In genomic region chr12:121702944-121703343, GRCh38 we compare ENCODE assay signal across 26 cellular contexts. TPM values are rescaled to one million over a fixed set of nuclear protein-coding genes. Genes with fewer than 3 reads are reported as not detected.
"Had no signal": no experiment of that assay in that cellular context is flagged by ENCODE, and none has a peak within 500 bp of the region (broad histone marks: within the 10 kb centered on the region; RNA-seq: fewer than 3 reads in every experiment).

No MANE protein-coding gene starts in this region.

- ATAC-seq: effector memory CD8-positive, alpha-beta T cell; naive thymus-derived CD4-positive, alpha-beta T cell; right cardiac atrium; stimulated activated effector memory CD8-positive, alpha-beta T cell treated with anti-CD3 and anti-CD28 coated beads, Interleukin-12 subunit alpha, Interleukin-12 subunit beta, amount 100 ng/mL, for 72 hours had no signal

- H3K27me3 Mint-ChIP-seq: effector memory CD8-positive, alpha-beta T cell had no signal

- H3K4me3 Mint-ChIP-seq: effector memory CD8-positive, alpha-beta T cell; naive thymus-derived CD4-positive, alpha-beta T cell; nephron; neural progenitor cell; stimulated activated effector memory CD8-positive, alpha-beta T cell treated with anti-CD3 and anti-CD28 coated beads, Interleukin-12 subunit alpha, Interleukin-12 subunit beta, amount 100 ng/mL, for 72 hours had no signal

- H3K4me1 ChIP-seq: esophagus squamous epithelium, left lung, neural progenitor cell, prostate gland, transverse colon had no signal

- H3K27me3 ChIP-seq: esophagus squamous epithelium, left lung, neural progenitor cell, sigmoid colon, transverse colon had no signal

- H2AFZ ChIP-seq: neural progenitor cell had no signal

- H3K36me3 Mint-ChIP-seq: naive thymus-derived CD4-positive, alpha-beta T cell; neural progenitor cell; stimulated activated effector memory CD8-positive, alpha-beta T cell treated with anti-CD3 and anti-CD28 coated beads, Interleukin-12 subunit alpha, Interleukin-12 subunit beta, amount 100 ng/mL, for 72 hours had no signal

- H3K9me3 Mint-ChIP-seq: effector memory CD8-positive, alpha-beta T cell; stimulated activated effector memory CD8-positive, alpha-beta T cell treated with anti-CD3 and anti-CD28 coated beads, Interleukin-12 subunit alpha, Interleukin-12 subunit beta, amount 100 ng/mL, for 72 hours had no signal

- H3K4me2 ChIP-seq: neural progenitor cell had no signal

- FAIRE-seq: endometrium, kidney had no signal

- H3K4me1 Mint-ChIP-seq: neural progenitor cell; stimulated activated effector memory CD8-positive, alpha-beta T cell treated with anti-CD3 and anti-CD28 coated beads, Interleukin-12 subunit alpha, Interleukin-12 subunit beta, amount 100 ng/mL, for 72 hours had no signal

- H3K9me3 ChIP-seq: esophagus squamous epithelium, left lung, prostate gland, sigmoid colon, thoracic aorta, transverse colon had no signal

- H3K36me3 ChIP-seq: esophagus squamous epithelium, left lung, neural progenitor cell, prostate gland, sigmoid colon, thoracic aorta, transverse colon had no signal

- H3K9ac ChIP-seq: neural progenitor cell had no signal

- H3K27ac Mint-ChIP-seq: effector memory CD8-positive, alpha-beta T cell; nephron; neural progenitor cell; stimulated activated effector memory CD8-positive, alpha-beta T cell treated with anti-CD3 and anti-CD28 coated beads, Interleukin-12 subunit alpha, Interleukin-12 subunit beta, amount 100 ng/mL, for 72 hours had no signal

- H3K4me3 ChIP-seq: coronary artery, esophagus squamous epithelium, left lung, neural progenitor cell, prostate gland, sigmoid colon, thoracic aorta, transverse colon had no signal

- DNase-seq: dermis blood vessel endothelial cell; effector memory CD8-positive, alpha-beta T cell; erythroblast; esophagus squamous epithelium; foreskin melanocyte; head of caudate nucleus; kidney; left lung; mammary epithelial cell; mesendoderm; midbrain; naive thymus-derived CD4-positive, alpha-beta T cell; nucleus accumbens; sigmoid colon; stimulated activated CD4-positive, alpha-beta T cell treated with anti-CD3 and anti-CD28 coated beads, Interleukin-2, amount 100 ng/mL, for 24 hours; stimulated activated CD4-positive, alpha-beta T cell treated with anti-CD3 and anti-CD28 coated beads, Interleukin-4, amount 100 ng/mL, for 24 hours; stimulated activated naive CD4-positive, alpha-beta T cell treated with Interleukin-2 at 50 U/mL for 16 hours; transverse colon had no signal

- H3K27ac ChIP-seq: coronary artery, esophagus squamous epithelium, neural progenitor cell, prostate gland, thoracic aorta, transverse colon had no signal

RNA-seq across cellular contexts. Expression of gene MORN3, which starts 33.5 kb away (rescaled TPM):
- total RNA-seq: dermis blood vessel endothelial cell, mammary epithelial cell, sigmoid colon had no signal
